ENCODE assay signal across 20 cellular contexts in genomic region chr5:44828719-44829118, GRCh38.
"Had no signal": no experiment of that assay in that cellular context is flagged by ENCODE, and none has a peak within 500 bp of the region (broad histone marks: within the 10 kb centered on the region; RNA-seq: fewer than 3 reads in every experiment).

No MANE protein-coding gene starts in this region.

- FAIRE-seq: RCC 7860 had no signal

- DNase-seq: KBM-7, MV-4-11, NCI-H1048, NCI-H1105, NCI-H1417, NCI-H1436 treated with DMSO at 0.1 percent for 48 hours, NCI-H1694, NCI-H187 treated with DMSO at 0.1 percent for 48 hours, NCI-H2029 treated with DMSO at 0.1 percent for 48 hours, NCI-H2171 treated with DMSO at 0.1 percent for 48 hours, NCI-H345, NCI-H524, NCI-H69, NCI-H774, Right ventricle myocardium superior, RPMI8226, SIG-M5 had no signal

- H3K27ac ChIP-seq: SJSA1, SK-N-MC had no signal
